17 cellular contexts compared by ENCODE assay signal in genomic region chr5:168908207-168908606, GRCh38.
DNase-seq lines count a peak whose midpoint lies in the region; ATAC-seq and TF ChIP-seq lines count a peak whose summit lies in the region.
"Had no signal": no experiment of that assay in that cellular context is flagged by ENCODE, and none has a peak within 500 bp of the region (broad histone marks: within the 10 kb centered on the region; RNA-seq: fewer than 3 reads in every experiment).

No MANE protein-coding gene starts in this region.

- H3K4me3 Mint-ChIP-seq in activated T-cell treated with anti-CD3 and anti-CD28 coated beads, Interleukin-2, amount 50 U/mL, for 4 hours: no peak overlapping the region
- H3K4me3 Mint-ChIP-seq: CD4-positive, CD25-positive, alpha-beta regulatory T cell; nephron had no signal

- no peaks in the 10 kb centered on the region for H3K4me1 Mint-ChIP-seq in activated T-cell treated with anti-CD3 and anti-CD28 coated beads, Interleukin-2, amount 50 U/mL, for 4 hours (ENCODE audit: low read depth)
- H3K4me1 Mint-ChIP-seq: CD4-positive, CD25-positive, alpha-beta regulatory T cell; nephron had no signal

- H3K9me3 Mint-ChIP-seq in activated T-cell treated with anti-CD3 and anti-CD28 coated beads, Interleukin-2, amount 50 U/mL, for 4 hours: no peaks in the 10 kb centered on the region
- H3K9me3 Mint-ChIP-seq: CD4-positive, CD25-positive, alpha-beta regulatory T cell; nephron had no signal

- H3K36me3 Mint-ChIP-seq in activated T-cell treated with anti-CD3 and anti-CD28 coated beads, Interleukin-2, amount 50 U/mL, for 4 hours (ENCODE audit: insufficient read depth): no peaks in the 10 kb centered on the region
- H3K36me3 Mint-ChIP-seq: CD4-positive, CD25-positive, alpha-beta regulatory T cell had no signal

- ATAC-seq in left ventricle myocardium superior: peak; percentile 96
- ATAC-seq in activated T-cell treated with anti-CD3 and anti-CD28 coated beads, Interleukin-2, amount 50 U/mL, for 4 hours: no peak

- POLR2A ChIA-PET in HEK293 (lab: Yijun Ruan, JAX): no interaction called here

- no peaks in the 10 kb centered on the region for H3K36me3 ChIP-seq in HEK293 (ENCODE audit: control insufficient read depth in 2 of 2, insufficient read depth in 1 of 2, low read length in 2 of 2)
- H3K36me3 ChIP-seq: right lobe of liver, transverse colon had no signal

- CTCF ChIA-PET in HEK293 (lab: Yijun Ruan, JAX): no interaction called here

- intact Hi-C loops in left ventricle myocardium superior (cut with micrococcal nuclease): no loop called here

- peaks cover 11% of the 10 kb centered on the region for H3K27me3 Mint-ChIP-seq in activated T-cell treated with anti-CD3 and anti-CD28 coated beads, Interleukin-2, amount 50 U/mL, for 4 hours (ENCODE audit: low read depth)

- H3K4me1 ChIP-seq in HEK293 (ENCODE audit: control insufficient read depth, insufficient read depth, low read length): no peaks in the 10 kb centered on the region
- H3K4me1 ChIP-seq: right lobe of liver, transverse colon had no signal

- in situ Hi-C loops in astrocyte of the cerebellum (cut with HindIII; ENCODE audit: low sequenced_read_pairs): no loop called here

- no peaks in the 10 kb centered on the region for H3K9me3 ChIP-seq in HEK293 (ENCODE audit: control insufficient read depth, insufficient read depth, low read depth, low read length)
- H3K9me3 ChIP-seq: right lobe of liver, transverse colon had no signal

- DNase-seq in astrocyte of the cerebellum (ENCODE audit: low read depth) (peak; percentile 3), left ventricle myocardium superior (peak; percentile 34), stromal cell of bone marrow (ENCODE audit: low read depth) (peak; percentile 13), HuH-7.5 (ENCODE audit: low spot score) (no peak), NCI-H146 treated with DMSO at 0.1 percent for 48 hours (lab: John Stamatoyannopoulos, UW; ENCODE audit: unreplicated experiment) (no peak)
- DNase-seq in activated T-cell treated with anti-CD3 and anti-CD28 coated beads, Interleukin-2, amount 50 U/mL, for 4 hours: no peak
- DNase-seq: activated CD8-positive, alpha-beta memory T cell treated with anti-CD3 and anti-CD28 coated beads, Interleukin-2, amount 50 U/mL, for 4 hours; activated naive CD4-positive, alpha-beta T cell treated with anti-CD3 and anti-CD28 coated beads, Interleukin-2, amount 50 U/mL, for 16 hours; CD4-positive, CD25-positive, alpha-beta regulatory T cell; cerebellar nuclear complex; NCI-H1048; right lobe of liver; stimulated activated CD4-positive, alpha-beta T cell treated with anti-CD3 and anti-CD28 coated beads, Interleukin-4, amount 100 ng/mL, for 24 hours; transverse colon had no signal

- TF ChIP-seq CTCF in HEK293 (tag by site-specific recombination; IDR thresholded peaks at IDR 0.05): no peak
- no peak for TF ChIP-seq CTCF in astrocyte of the cerebellum (IDR thresholded peaks at IDR 0.05; ENCODE audit: low read depth, low read length, missing control alignments)

- no peak overlapping the region for H3K4me3 ChIP-seq in HEK293 (ENCODE audit: low read depth, low read length)
- H3K4me3 ChIP-seq in astrocyte of the cerebellum (ENCODE audit: low read depth, low read length): no peak overlapping the region
- H3K4me3 ChIP-seq: right lobe of liver, transverse colon had no signal

- H3K27ac ChIP-seq in HEK293 (ENCODE audit: extremely low read depth, low read depth, low read length): no peak overlapping the region
- H3K27ac ChIP-seq: epithelial cell of prostate, right lobe of liver, transverse colon had no signal

TF ChIP-seq in HEK293, 187 proteins besides CTCF, POLR2A, EP300 and RAD21:
- TF ChIP-seq ZNF600 (tag by site-specific recombination; IDR thresholded peaks at IDR 0.05) (0 out of 2 replicates have a peak, but pooled peaks have one; percentile 24), ZNF830 (tag by site-specific recombination; IDR thresholded peaks at IDR 0.05; ENCODE audit: low read depth) (no peak), ZBTB21 (tag by site-specific recombination; IDR thresholded peaks at IDR 0.05) (peak; percentile 88), ZNF629 (tag by site-specific recombination; IDR thresholded peaks at IDR 0.05) (peak; percentile 77), ZSCAN30 (tag by site-specific recombination; IDR thresholded peaks at IDR 0.05) (no peak)
- TF ChIP-seq, protein P1, sequence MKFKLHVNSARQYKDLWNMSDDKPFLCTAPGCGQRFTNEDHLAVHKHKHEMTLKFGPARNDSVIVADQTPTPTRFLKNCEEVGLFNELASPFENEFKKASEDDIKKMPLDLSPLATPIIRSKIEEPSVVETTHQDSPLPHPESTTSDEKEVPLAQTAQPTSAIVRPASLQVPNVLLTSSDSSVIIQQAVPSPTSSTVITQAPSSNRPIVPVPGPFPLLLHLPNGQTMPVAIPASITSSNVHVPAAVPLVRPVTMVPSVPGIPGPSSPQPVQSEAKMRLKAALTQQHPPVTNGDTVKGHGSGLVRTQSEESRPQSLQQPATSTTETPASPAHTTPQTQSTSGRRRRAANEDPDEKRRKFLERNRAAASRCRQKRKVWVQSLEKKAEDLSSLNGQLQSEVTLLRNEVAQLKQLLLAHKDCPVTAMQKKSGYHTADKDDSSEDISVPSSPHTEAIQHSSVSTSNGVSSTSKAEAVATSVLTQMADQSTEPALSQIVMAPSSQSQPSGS (tag by site-specific recombination; IDR thresholded peaks at IDR 0.05; ENCODE audit: low read depth): peak; percentile 76
- TF ChIP-seq, protein P2, sequence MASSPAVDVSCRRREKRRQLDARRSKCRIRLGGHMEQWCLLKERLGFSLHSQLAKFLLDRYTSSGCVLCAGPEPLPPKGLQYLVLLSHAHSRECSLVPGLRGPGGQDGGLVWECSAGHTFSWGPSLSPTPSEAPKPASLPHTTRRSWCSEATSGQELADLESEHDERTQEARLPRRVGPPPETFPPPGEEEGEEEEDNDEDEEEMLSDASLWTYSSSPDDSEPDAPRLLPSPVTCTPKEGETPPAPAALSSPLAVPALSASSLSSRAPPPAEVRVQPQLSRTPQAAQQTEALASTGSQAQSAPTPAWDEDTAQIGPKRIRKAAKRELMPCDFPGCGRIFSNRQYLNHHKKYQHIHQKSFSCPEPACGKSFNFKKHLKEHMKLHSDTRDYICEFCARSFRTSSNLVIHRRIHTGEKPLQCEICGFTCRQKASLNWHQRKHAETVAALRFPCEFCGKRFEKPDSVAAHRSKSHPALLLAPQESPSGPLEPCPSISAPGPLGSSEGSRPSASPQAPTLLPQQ (tag by site-specific recombination; IDR thresholded peaks at IDR 0.05): peak; percentile 40; the same call in 1 of the 2 replicates

Comparison
In these comparisons a context has a peak if more than half of its experiments do, and no peak if none do; other contexts are left out.
1. DNase-seq: peak in astrocyte of the cerebellum (single experiment), left ventricle myocardium superior (single experiment) and stromal cell of bone marrow (single experiment); none in HuH-7.5 (single experiment), activated T-cell treated with anti-CD3 and anti-CD28 coated beads, Interleukin-2, amount 50 U/mL, for 4 hours (single experiment) and NCI-H146 treated with DMSO at 0.1 percent for 48 hours (single experiment).